In the genomic region with DNA sequence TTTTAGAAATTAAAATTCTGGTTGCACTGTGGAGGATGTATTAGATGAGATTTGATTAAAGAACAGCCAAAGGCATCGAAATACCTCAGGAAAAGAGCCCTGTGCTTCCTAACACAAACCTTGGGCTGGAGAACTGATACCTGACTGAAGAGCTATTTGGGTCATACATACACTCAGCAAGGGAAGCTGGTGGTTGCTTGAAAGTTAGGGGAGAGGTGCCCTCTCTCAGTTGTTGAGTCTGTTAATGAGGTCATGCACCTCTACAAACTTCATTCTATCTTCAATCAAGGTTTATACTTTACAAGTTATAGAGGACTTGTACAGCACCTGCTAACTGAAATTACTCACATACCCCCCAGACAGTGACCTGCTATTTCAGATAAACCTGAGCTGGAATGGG, we compare ENCODE assay signal across 27 cellular contexts. TPM values are rescaled to one million over a fixed set of nuclear protein-coding genes. Genes with fewer than 3 reads are reported as not detected.
A peak's percentile ranks its signal among the peaks of the same experiment; 100 is the strongest.
DNase-seq lines count a peak whose midpoint lies in the region; ATAC-seq and TF ChIP-seq lines count a peak whose summit lies in the region.
"Had no signal": no experiment of that assay in that cellular context is flagged by ENCODE, and none has a peak within 500 bp of the region (broad histone marks: within the 10 kb centered on the region; RNA-seq: fewer than 3 reads in every experiment).

No MANE protein-coding gene starts in this region.

- H3K79me2 ChIP-seq in GM23338 (replicated peaks; ENCODE audit: insufficient read depth), result 0 out of 2 replicates have a peak, but pooled peaks cover 6% of the 10 kb centered on the region

- peaks cover 12% of the 10 kb centered on the region for H3K4me1 Mint-ChIP-seq in stimulated activated naive CD8-positive, alpha-beta T cell treated with anti-CD3 and anti-CD28 coated beads, Interleukin-15, amount 100 ng/mL, for 72 hours
- peaks cover 35% of the 10 kb centered on the region for H3K4me1 Mint-ChIP-seq in GM23338
- peaks cover 35% of the 10 kb centered on the region for H3K4me1 Mint-ChIP-seq in WTC11
- H3K4me1 Mint-ChIP-seq: nephron had no signal

- no peaks in the 10 kb centered on the region for H4K20me1 ChIP-seq in GM23338 (replicated peaks; ENCODE audit: insufficient read depth)
- H4K20me1 ChIP-seq: BLaER1 had no signal

- no peaks in the 10 kb centered on the region for H3K9me2 ChIP-seq in GM23338 (ENCODE audit: insufficient read depth)

- peaks cover 26% of the 10 kb centered on the region for H3K4me1 ChIP-seq in GM23338 (ENCODE audit: insufficient read depth)
- H3K4me1 ChIP-seq: BLaER1, colonic mucosa, transverse colon had no signal

- no peaks in the 10 kb centered on the region for H3K36me3 ChIP-seq in GM23338 (ENCODE audit: insufficient read depth)
- H3K36me3 ChIP-seq: BLaER1, colonic mucosa, transverse colon had no signal

- intact Hi-C loops in left colon (cut with DNase I, micrococcal nuclease), result no loop called here

- POLR2A ChIA-PET in WTC11 (lab: Charles Lee), result interaction anchor here (0.8 kb wide), 1 partner anchor 18 kb away, joined by 3 read pairs; no protein-coding TSS in a partner anchor

- no peaks in the 10 kb centered on the region for H3F3A ChIP-seq in GM23338 (replicated peaks; ENCODE audit: low read depth)

- H2AFZ ChIP-seq in GM23338, result no peak overlapping the region

- no peaks in the 10 kb centered on the region for H3K27me3 Mint-ChIP-seq in stimulated activated naive CD8-positive, alpha-beta T cell treated with anti-CD3 and anti-CD28 coated beads, Interleukin-15, amount 100 ng/mL, for 72 hours
- H3K27me3 Mint-ChIP-seq in GM23338 (ENCODE audit: insufficient read depth, low read depth, poor library complexity), result peaks cover 2% of the 10 kb centered on the region
- H3K27me3 Mint-ChIP-seq in WTC11 (ENCODE audit: low read depth), result no peaks in the 10 kb centered on the region
- H3K27me3 Mint-ChIP-seq: activated naive CD8-positive, alpha-beta T cell treated with anti-CD3 and anti-CD28 coated beads, Interleukin-2, amount 10 ng/mL, durations not matched to agents 7 days and 5 days had no signal

- peak; percentile 66 for ATAC-seq in stimulated activated naive CD8-positive, alpha-beta T cell treated with anti-CD3 and anti-CD28 coated beads, Interleukin-15, amount 100 ng/mL, for 72 hours
- ATAC-seq in stimulated activated naive CD8-positive, alpha-beta T cell treated with anti-CD3 and anti-CD28 coated beads, Interleukin-15, Interleukin-2, amounts not matched to agents 100 U/mL and 50 U/mL, for 24 hours, result no peak
- ATAC-seq in GM23338 (peak; percentile 80), WTC11 (peak; percentile 67), left colon (no peak)
- ATAC-seq: Panc1, SK-N-SH treated with all-trans-retinoic acid at 6 μM for 48 hours had no signal

- no peak overlapping the region for H3K27ac ChIP-seq in GM23338 (ENCODE audit: low read depth)
- H3K27ac ChIP-seq: BLaER1, colonic mucosa, transverse colon had no signal

- H3K27me3 ChIP-seq in GM23338 (ENCODE audit: insufficient read depth), result no peaks in the 10 kb centered on the region
- H3K27me3 ChIP-seq: BLaER1, colonic mucosa, transverse colon had no signal

- H3K4me3 Mint-ChIP-seq in stimulated activated naive CD8-positive, alpha-beta T cell treated with anti-CD3 and anti-CD28 coated beads, Interleukin-15, amount 100 ng/mL, for 72 hours, result no peak overlapping the region
- no peak overlapping the region for H3K4me3 Mint-ChIP-seq in GM23338
- H3K4me3 Mint-ChIP-seq in WTC11, result no peak overlapping the region
- H3K4me3 Mint-ChIP-seq: activated naive CD8-positive, alpha-beta T cell treated with anti-CD3 and anti-CD28 coated beads, Interleukin-2, amount 10 ng/mL, durations not matched to agents 7 days and 5 days; nephron had no signal

- no peak for DNase-seq in stimulated activated naive CD8-positive, alpha-beta T cell treated with anti-CD3 and anti-CD28 coated beads, Interleukin-15, amount 100 ng/mL, for 72 hours
- no peak for DNase-seq in stimulated activated naive CD8-positive, alpha-beta T cell treated with anti-CD3 and anti-CD28 coated beads, Interleukin-15, Interleukin-2, amounts not matched to agents 100 U/mL and 50 U/mL, for 24 hours
- DNase-seq in GM23338 (ENCODE audit: low spot score) (no peak), WTC11 (ENCODE audit: low spot score) (no peak), left colon (no peak), NCI-H82 (lab: John Stamatoyannopoulos, UW) (no peak), cerebellar cortex (ENCODE audit: low spot score) (no peak)
- DNase-seq: activated CD4-positive, CD25-positive, alpha-beta regulatory T cell treated with anti-CD3 and anti-CD28 coated beads, Interleukin-2, amount 50 U/mL, for 72 hours; activated naive CD8-positive, alpha-beta T cell treated with anti-CD3 and anti-CD28 coated beads, Interleukin-2, amount 10 ng/mL, durations not matched to agents 7 days and 5 days; aorta; colonic mucosa; COR-L47; DMS53; effector CD8-positive, alpha-beta T cell; Kasumi-1; mammary epithelial cell; NCI-H1436; NCI-H2081 treated with DMSO at 0.1 percent for 48 hours; NCI-H226; NCI-H526 treated with DMSO at 0.1 percent for 48 hours; Right ventricle myocardium superior; transverse colon had no signal

- CTCF ChIA-PET in WTC11 (lab: Charles Lee), result interaction anchor here (0.8 to 1.6 kb wide), 6 partner anchors 11 to 76 kb away, joined by 3 to 9 read pairs (median 4); partner anchors contain the start of gene FAM184A

- no peak overlapping the region for H3K4me3 ChIP-seq in GM23338
- H3K4me3 ChIP-seq: BLaER1, colonic mucosa, transverse colon had no signal

- H3K4me2 ChIP-seq in GM23338, result peak overlapping the region; percentile 59; the same call in 1 of the 2 replicates
- H3K4me2 ChIP-seq: BLaER1 had no signal

- peaks cover 18% of the 10 kb centered on the region; the same call in 2 of the 3 replicates for H3K36me3 Mint-ChIP-seq in GM23338 (ENCODE audit: low read depth)
- H3K36me3 Mint-ChIP-seq in WTC11, result peaks cover 16% of the 10 kb centered on the region
- H3K36me3 Mint-ChIP-seq: activated naive CD8-positive, alpha-beta T cell treated with anti-CD3 and anti-CD28 coated beads, Interleukin-2, amount 10 ng/mL, durations not matched to agents 7 days and 5 days had no signal

- peaks cover 0 to 9% of the 10 kb centered on the region in 2 donors for H3K9me3 Mint-ChIP-seq in stimulated activated naive CD8-positive, alpha-beta T cell treated with anti-CD3 and anti-CD28 coated beads, Interleukin-15, amount 100 ng/mL, for 72 hours
- H3K9me3 Mint-ChIP-seq in GM23338, result peaks cover 12% of the 10 kb centered on the region
- H3K9me3 Mint-ChIP-seq in WTC11, result peaks cover 27% of the 10 kb centered on the region
- H3K9me3 Mint-ChIP-seq: activated T-helper 2 cell treated with anti-CD3 and anti-CD28 coated beads, Interferon-gamma antibody, Interleukin-2, Interleukin-4, amounts not matched to agents 10 μg/mL and 5 μg/mL and 100 μg/mL, durations not matched to agents 14 hours and 24 hours and 36 hours had no signal

- H3K27ac Mint-ChIP-seq in stimulated activated naive CD8-positive, alpha-beta T cell treated with anti-CD3 and anti-CD28 coated beads, Interleukin-15, amount 100 ng/mL, for 72 hours, result no peak overlapping the region
- H3K27ac Mint-ChIP-seq in GM23338 (no peak overlapping the region), WTC11 (peak overlapping the region; percentile 73; the same call in 1 of the 2 replicates)
- H3K27ac Mint-ChIP-seq: activated naive CD8-positive, alpha-beta T cell treated with anti-CD3 and anti-CD28 coated beads, Interleukin-2, amount 10 ng/mL, durations not matched to agents 7 days and 5 days; nephron had no signal

- TF ChIP-seq CTCF in GM23338 (conservative IDR thresholded peaks at IDR 0.05; ENCODE audit: low read depth in 2 of 2), result no peak
- no peak for TF ChIP-seq CTCF in WTC11 (IDR thresholded peaks at IDR 0.05)

TF ChIP-seq in GM23338, 12 proteins besides CTCF, POLR2A, EP300 and RAD21 (continues in another document):
- TF ChIP-seq POLR2AphosphoS5 (IDR thresholded peaks at IDR 0.05; ENCODE audit: low read depth) (no peak), JUNB (IDR thresholded peaks at IDR 0.05; ENCODE audit: unreplicated experiment) (no peak), EZH2 (IDR thresholded peaks at IDR 0.05; ENCODE audit: low read depth, unreplicated experiment) (no peak), ETS1 (IDR thresholded peaks at IDR 0.05) (no peak), EZH2phosphoT487 (IDR thresholded peaks at IDR 0.05; ENCODE audit: unreplicated experiment) (no peak), ZNF331 (CRISPR knock-in tag; IDR thresholded peaks at IDR 0.05; ENCODE audit: low read depth) (no peak), NANOG (IDR thresholded peaks at IDR 0.05; ENCODE audit: borderline replicate concordance) (no peak)

TF ChIP-seq in WTC11, 78 proteins besides CTCF, POLR2A, EP300 and RAD21 (continues in another document):
- no peak for TF ChIP-seq ZSCAN18 (CRISPR knock-in tag; IDR thresholded peaks at IDR 0.05)
- no peak for TF ChIP-seq ATF1 (CRISPR knock-in tag; IDR thresholded peaks at IDR 0.05)
- no peak for TF ChIP-seq NR1H2 (CRISPR knock-in tag; IDR thresholded peaks at IDR 0.05)
- no peak for TF ChIP-seq ESRRA (CRISPR knock-in tag; IDR thresholded peaks at IDR 0.05; ENCODE audit: borderline replicate concordance)
- no peak for TF ChIP-seq NR3C1 (CRISPR knock-in tag; conservative IDR thresholded peaks at IDR 0.05; ENCODE audit: low read depth)

RNA-seq across cellular contexts. Expression of gene FAM184A, which starts 25.5 kb away (rescaled TPM):
- total RNA-seq in GM23338 (2014; rRNA removed; shearing (Covaris generic)), result 8.3 and 18.6 TPM in 2 replicates
- 10.6 and 13.7 TPM in 2 replicates for polyA plus RNA-seq in GM23338 (2016; fragmentation: Nextera tagmentation; extraction: Ambion mirVana)
- total RNA-seq in WTC11 (2021) (13.3 to 19.2 TPM (median 16.2 TPM) in 3 replicates), left colon (under 1 TPM; 0.85 to 0.95 TPM)

Comparison
In these comparisons a context has a peak if more than half of its experiments do, and no peak if none do; other contexts are left out.
1. ATAC-seq: peak in stimulated activated naive CD8-positive, alpha-beta T cell treated with anti-CD3 and anti-CD28 coated beads, Interleukin-15, amount 100 ng/mL, for 72 hours (single experiment), GM23338 (single experiment) and WTC11 (single experiment); none in stimulated activated naive CD8-positive, alpha-beta T cell treated with anti-CD3 and anti-CD28 coated beads, Interleukin-15, Interleukin-2, amounts not matched to agents 100 U/mL and 50 U/mL, for 24 hours (single experiment) and left colon (single experiment).